In the genomic region with DNA sequence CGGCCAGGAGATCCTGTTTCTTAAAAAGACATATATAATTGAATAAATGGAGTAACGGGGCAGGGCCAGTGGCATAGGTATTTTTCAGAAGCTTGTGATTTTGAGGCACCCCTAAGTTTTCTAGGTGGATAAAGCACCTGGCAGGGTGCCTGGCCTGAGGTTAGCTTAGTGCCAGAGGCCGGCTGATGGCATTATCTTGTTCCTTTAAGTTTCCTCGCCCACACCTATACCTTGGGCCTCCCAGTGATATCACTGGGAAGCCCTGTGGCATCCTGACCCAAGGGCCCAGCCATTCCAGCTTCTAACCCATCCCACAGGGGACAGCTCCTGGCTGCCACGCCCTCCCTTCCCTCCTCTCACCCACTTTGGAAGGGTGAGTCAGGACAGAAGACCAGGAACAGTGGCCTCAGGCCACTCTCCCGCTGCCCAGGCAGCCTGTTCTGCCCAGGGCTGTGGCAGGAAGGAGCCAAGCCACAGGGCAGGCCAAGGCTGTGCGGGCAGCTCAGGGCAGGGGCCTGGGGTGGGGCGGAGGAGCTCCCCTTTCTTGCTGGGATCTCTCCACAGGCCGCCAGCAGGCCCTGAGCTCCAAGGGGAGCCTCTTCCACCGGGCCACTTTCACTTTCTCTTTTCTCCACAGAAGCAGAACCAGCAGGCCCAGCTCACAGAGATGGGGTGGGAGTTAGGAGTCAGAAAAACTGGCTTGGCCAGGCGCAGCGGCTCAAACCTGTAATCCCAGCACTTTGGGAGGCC, we compare ENCODE assay signal across 3 cellular contexts.
TF ChIP-seq lines count a peak whose summit lies in the region.

No MANE protein-coding gene starts in this region.

TF ChIP-seq in A549, 52 proteins besides CTCF, POLR2A, EP300 and RAD21 (continued from another document):
- TF ChIP-seq HOXB13 (CRISPR knock-in tag; IDR thresholded peaks at IDR 0.05; ENCODE audit: low read depth) (peak; percentile 47), JUN (IDR thresholded peaks at IDR 0.05) (peak in 1 of 2 experiments; percentile 61; a peak in 3 of 5 replicates), CBX8 (IDR thresholded peaks at IDR 0.05) (no peak), CHD2 (IDR thresholded peaks at IDR 0.05; ENCODE audit: low read length, partially characterized antibody) (no peak), FOSL2 (IDR thresholded peaks at IDR 0.05) (no peak), FOSL2 (CRISPR knock-in tag; IDR thresholded peaks at IDR 0.05) (peak; percentile 77)
- TF ChIP-seq, protein P1, sequence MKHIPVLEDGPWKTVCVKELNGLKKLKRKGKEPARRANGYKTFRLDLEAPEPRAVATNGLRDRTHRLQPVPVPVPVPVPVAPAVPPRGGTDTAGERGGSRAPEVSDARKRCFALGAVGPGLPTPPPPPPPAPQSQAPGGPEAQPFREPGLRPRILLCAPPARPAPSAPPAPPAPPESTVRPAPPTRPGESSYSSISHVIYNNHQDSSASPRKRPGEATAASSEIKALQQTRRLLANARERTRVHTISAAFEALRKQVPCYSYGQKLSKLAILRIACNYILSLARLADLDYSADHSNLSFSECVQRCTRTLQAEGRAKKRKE (CRISPR knock-in tag; IDR thresholded peaks at IDR 0.05; ENCODE audit: low read depth) = peak; percentile 48; the same call in 1 of the 2 replicates

TF ChIP-seq in GM23338, 12 proteins besides CTCF, POLR2A, EP300 and RAD21 (continued from another document and continues in another):
- TF ChIP-seq, protein P2, sequence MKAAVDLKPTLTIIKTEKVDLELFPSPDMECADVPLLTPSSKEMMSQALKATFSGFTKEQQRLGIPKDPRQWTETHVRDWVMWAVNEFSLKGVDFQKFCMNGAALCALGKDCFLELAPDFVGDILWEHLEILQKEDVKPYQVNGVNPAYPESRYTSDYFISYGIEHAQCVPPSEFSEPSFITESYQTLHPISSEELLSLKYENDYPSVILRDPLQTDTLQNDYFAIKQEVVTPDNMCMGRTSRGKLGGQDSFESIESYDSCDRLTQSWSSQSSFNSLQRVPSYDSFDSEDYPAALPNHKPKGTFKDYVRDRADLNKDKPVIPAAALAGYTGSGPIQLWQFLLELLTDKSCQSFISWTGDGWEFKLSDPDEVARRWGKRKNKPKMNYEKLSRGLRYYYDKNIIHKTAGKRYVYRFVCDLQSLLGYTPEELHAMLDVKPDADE (IDR thresholded peaks at IDR 0.05) = no peak
- no peak for TF ChIP-seq ZNF114 (CRISPR knock-in tag; IDR thresholded peaks at IDR 0.05)
- TF ChIP-seq, protein P3, sequence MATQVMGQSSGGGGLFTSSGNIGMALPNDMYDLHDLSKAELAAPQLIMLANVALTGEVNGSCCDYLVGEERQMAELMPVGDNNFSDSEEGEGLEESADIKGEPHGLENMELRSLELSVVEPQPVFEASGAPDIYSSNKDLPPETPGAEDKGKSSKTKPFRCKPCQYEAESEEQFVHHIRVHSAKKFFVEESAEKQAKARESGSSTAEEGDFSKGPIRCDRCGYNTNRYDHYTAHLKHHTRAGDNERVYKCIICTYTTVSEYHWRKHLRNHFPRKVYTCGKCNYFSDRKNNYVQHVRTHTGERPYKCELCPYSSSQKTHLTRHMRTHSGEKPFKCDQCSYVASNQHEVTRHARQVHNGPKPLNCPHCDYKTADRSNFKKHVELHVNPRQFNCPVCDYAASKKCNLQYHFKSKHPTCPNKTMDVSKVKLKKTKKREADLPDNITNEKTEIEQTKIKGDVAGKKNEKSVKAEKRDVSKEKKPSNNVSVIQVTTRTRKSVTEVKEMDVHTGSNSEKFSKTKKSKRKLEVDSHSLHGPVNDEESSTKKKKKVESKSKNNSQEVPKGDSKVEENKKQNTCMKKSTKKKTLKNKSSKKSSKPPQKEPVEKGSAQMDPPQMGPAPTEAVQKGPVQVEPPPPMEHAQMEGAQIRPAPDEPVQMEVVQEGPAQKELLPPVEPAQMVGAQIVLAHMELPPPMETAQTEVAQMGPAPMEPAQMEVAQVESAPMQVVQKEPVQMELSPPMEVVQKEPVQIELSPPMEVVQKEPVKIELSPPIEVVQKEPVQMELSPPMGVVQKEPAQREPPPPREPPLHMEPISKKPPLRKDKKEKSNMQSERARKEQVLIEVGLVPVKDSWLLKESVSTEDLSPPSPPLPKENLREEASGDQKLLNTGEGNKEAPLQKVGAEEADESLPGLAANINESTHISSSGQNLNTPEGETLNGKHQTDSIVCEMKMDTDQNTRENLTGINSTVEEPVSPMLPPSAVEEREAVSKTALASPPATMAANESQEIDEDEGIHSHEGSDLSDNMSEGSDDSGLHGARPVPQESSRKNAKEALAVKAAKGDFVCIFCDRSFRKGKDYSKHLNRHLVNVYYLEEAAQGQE (IDR thresholded peaks at IDR 0.05; ENCODE audit: unreplicated experiment) = no peak
- no peak for TF ChIP-seq CREB1 (CRISPR knock-in tag; IDR thresholded peaks at IDR 0.05; ENCODE audit: low read depth)

TF ChIP-seq in K562, 482 proteins besides CTCF, POLR2A, EP300 and RAD21 (continued from another document and continues in another):
- TF ChIP-seq, protein P4, sequence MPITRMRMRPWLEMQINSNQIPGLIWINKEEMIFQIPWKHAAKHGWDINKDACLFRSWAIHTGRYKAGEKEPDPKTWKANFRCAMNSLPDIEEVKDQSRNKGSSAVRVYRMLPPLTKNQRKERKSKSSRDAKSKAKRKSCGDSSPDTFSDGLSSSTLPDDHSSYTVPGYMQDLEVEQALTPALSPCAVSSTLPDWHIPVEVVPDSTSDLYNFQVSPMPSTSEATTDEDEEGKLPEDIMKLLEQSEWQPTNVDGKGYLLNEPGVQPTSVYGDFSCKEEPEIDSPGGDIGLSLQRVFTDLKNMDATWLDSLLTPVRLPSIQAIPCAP (CRISPR knock-in tag; IDR thresholded peaks at IDR 0.05; ENCODE audit: borderline replicate concordance) = peak; percentile 84; the same call in 1 of the 2 replicates
- TF ChIP-seq ZNF707 (CRISPR knock-in tag; conservative IDR thresholded peaks at IDR 0.05) (no peak), ZFX (CRISPR knock-in tag; IDR thresholded peaks at IDR 0.05) (peak; percentile 79), PPARD (CRISPR knock-in tag; IDR thresholded peaks at IDR 0.05) (no peak), ZNF766 (CRISPR knock-in tag; conservative IDR thresholded peaks at IDR 0.05) (peak; percentile 36; the same call in 1 of the 2 replicates), NBN (IDR thresholded peaks at IDR 0.05; ENCODE audit: low read depth) (no peak), NFE2 (IDR thresholded peaks at IDR 0.05; ENCODE audit: low read depth) (no peak), BRD4 (IDR thresholded peaks at IDR 0.05) (no peak), CAMTA2 (CRISPR knock-in tag; conservative IDR thresholded peaks at IDR 0.05) (no peak), IRF2 (CRISPR knock-in tag; IDR thresholded peaks at IDR 0.05) (peak; percentile 97), BRF1 (IDR thresholded peaks at IDR 0.05; ENCODE audit: borderline replicate concordance, extremely low read depth, insufficient read length) (no peak), ZNF436 (CRISPR knock-in tag; IDR thresholded peaks at IDR 0.05) (no peak), TFAM (CRISPR knock-in tag; conservative IDR thresholded peaks at IDR 0.05) (no peak), ZNF23 (CRISPR knock-in tag; IDR thresholded peaks at IDR 0.05) (no peak), C11orf30 (IDR thresholded peaks at IDR 0.05; ENCODE audit: low read depth) (no peak), SUPT5H (IDR thresholded peaks at IDR 0.05) (no peak)
- TF ChIP-seq, protein P5, sequence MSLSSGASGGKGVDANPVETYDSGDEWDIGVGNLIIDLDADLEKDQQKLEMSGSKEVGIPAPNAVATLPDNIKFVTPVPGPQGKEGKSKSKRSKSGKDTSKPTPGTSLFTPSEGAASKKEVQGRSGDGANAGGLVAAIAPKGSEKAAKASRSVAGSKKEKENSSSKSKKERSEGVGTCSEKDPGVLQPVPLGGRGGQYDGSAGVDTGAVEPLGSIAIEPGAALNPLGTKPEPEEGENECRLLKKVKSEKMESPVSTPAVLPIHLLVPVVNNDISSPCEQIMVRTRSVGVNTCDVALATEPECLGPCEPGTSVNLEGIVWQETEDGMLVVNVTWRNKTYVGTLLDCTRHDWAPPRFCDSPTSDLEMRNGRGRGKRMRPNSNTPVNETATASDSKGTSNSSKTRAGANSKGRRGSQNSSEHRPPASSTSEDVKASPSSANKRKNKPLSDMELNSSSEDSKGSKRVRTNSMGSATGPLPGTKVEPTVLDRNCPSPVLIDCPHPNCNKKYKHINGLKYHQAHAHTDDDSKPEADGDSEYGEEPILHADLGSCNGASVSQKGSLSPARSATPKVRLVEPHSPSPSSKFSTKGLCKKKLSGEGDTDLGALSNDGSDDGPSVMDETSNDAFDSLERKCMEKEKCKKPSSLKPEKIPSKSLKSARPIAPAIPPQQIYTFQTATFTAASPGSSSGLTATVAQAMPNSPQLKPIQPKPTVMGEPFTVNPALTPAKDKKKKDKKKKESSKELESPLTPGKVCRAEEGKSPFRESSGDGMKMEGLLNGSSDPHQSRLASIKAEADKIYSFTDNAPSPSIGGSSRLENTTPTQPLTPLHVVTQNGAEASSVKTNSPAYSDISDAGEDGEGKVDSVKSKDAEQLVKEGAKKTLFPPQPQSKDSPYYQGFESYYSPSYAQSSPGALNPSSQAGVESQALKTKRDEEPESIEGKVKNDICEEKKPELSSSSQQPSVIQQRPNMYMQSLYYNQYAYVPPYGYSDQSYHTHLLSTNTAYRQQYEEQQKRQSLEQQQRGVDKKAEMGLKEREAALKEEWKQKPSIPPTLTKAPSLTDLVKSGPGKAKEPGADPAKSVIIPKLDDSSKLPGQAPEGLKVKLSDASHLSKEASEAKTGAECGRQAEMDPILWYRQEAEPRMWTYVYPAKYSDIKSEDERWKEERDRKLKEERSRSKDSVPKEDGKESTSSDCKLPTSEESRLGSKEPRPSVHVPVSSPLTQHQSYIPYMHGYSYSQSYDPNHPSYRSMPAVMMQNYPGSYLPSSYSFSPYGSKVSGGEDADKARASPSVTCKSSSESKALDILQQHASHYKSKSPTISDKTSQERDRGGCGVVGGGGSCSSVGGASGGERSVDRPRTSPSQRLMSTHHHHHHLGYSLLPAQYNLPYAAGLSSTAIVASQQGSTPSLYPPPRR (CRISPR knock-in tag; IDR thresholded peaks at IDR 0.05; ENCODE audit: borderline replicate concordance) = no peak
- TF ChIP-seq, protein P6, sequence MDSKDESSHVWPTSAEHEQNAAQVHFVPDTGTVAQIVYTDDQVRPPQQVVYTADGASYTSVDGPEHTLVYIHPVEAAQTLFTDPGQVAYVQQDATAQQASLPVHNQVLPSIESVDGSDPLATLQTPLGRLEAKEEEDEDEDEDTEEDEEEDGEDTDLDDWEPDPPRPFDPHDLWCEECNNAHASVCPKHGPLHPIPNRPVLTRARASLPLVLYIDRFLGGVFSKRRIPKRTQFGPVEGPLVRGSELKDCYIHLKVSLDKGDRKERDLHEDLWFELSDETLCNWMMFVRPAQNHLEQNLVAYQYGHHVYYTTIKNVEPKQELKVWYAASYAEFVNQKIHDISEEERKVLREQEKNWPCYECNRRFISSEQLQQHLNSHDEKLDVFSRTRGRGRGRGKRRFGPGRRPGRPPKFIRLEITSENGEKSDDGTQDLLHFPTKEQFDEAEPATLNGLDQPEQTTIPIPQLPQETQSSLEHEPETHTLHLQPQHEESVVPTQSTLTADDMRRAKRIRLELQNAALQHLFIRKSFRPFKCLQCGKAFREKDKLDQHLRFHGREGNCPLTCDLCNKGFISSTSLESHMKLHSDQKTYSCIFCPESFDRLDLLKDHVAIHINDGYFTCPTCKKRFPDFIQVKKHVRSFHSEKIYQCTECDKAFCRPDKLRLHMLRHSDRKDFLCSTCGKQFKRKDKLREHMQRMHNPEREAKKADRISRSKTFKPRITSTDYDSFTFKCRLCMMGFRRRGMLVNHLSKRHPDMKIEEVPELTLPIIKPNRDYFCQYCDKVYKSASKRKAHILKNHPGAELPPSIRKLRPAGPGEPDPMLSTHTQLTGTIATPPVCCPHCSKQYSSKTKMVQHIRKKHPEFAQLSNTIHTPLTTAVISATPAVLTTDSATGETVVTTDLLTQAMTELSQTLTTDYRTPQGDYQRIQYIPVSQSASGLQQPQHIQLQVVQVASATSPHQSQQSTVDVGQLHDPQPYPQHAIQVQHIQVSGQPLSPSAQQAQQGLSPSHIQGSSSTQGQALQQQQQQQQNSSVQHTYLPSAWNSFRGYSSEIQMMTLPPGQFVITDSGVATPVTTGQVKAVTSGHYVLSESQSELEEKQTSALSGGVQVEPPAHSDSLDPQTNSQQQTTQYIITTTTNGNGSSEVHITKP (IDR thresholded peaks at IDR 0.05; ENCODE audit: partially characterized antibody) = no peak
- TF ChIP-seq, protein P7, sequence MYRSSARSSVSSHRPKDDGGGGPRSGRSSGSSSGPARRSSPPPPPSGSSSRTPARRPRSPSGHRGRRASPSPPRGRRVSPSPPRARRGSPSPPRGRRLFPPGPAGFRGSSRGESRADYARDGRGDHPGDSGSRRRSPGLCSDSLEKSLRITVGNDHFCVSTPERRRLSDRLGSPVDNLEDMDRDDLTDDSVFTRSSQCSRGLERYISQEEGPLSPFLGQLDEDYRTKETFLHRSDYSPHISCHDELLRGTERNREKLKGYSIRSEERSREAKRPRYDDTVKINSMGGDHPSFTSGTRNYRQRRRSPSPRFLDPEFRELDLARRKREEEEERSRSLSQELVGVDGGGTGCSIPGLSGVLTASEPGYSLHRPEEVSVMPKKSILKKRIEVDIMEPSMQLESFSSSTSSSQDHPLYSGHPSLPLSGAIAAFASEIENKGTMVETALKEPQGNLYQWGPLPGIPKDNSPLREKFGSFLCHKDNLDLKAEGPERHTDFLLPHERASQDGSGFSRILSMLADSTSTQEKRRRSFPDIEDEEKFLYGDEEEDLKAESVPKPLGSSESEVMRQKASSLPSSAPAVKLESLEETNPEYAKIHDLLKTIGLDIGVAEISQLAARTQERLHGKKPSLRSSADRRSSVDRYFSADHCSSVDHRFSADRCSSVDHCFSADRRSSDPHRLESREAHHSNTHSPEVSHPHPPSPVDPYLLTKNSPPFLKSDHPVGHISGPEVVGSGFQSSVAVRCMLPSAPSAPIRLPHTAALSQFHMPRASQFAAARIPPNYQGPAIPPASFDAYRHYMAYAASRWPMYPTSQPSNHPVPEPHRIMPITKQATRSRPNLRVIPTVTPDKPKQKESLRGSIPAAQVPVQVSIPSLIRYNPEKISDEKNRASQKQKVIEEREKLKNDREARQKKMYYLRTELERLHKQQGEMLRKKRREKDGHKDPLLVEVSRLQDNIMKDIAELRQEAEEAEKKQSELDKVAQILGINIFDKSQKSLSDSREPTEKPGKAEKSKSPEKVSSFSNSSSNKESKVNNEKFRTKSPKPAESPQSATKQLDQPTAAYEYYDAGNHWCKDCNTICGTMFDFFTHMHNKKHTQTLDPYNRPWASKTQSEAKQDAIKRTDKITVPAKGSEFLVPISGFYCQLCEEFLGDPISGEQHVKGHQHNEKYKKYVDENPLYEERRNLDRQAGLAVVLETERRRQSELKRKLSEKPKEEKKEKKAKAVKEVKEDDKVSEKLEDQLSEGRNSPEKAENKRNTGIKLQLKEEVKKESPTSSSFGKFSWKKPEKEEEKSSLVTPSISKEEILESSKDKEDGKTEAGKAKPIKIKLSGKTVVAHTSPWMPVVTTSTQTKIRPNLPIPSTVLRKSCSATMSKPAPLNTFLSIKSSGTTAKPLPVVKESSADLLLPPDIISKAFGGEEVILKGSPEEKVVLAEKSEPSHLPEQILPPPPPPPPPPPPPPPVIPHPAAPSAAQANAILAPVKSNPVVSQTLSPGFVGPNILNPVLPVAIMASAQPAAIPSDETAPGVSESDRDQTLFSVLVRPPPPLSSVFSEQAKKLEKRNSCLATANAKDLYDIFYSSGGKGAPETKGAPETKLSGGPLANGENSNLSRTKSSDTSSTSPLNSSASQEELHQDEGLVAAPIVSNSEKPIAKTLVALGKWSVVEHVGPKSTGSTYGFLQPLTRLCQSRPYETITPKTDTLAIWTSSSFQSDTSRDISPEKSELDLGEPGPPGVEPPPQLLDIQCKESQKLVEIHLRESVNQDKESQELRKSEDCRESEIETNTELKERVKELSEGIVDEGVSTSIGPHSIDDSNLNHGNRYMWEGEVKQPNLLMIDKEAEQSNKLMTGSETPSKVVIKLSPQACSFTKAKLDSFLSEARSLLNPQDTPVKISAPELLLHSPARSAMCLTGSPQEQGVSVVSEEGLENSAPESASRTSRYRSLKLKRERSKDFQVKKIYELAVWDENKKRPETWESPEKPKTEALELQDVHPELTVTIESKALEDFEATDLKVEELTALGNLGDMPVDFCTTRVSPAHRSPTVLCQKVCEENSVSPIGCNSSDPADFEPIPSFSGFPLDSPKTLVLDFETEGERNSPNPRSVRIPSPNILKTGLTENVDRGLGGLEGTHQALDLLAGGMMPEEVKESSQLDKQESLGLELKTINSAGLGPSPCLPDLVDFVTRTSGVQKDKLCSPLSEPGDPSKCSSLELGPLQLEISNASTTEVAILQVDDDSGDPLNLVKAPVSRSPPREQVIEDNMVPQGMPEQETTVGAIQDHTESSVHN (IDR thresholded peaks at IDR 0.05; ENCODE audit: borderline replicate concordance in 1 of 2, low read depth in 1 of 2) = 0 out of 4 replicates have a peak, but pooled peaks of 1 of the 2 experiments have one; percentile 26
